ENCODE assay signal across 1 cellular context in the genomic region with DNA sequence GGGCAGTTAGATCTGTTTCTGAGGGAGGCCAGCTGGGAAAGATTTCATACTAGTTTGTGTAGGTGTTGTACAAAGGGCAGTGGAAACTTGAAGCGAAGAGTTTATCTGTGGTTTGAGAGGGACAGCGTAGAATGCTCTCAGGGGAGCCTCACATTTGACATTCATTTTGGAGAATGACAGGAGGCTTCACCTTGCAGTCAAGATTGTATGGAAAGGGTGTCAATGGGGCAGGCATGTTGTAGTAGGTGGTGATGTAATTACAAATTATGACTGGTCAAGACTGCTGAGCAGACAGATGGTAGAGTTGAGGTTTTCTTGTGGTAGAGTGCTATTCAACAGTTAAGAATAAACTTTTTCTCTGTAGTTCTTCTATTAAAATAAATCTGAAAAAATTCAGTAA.
TF ChIP-seq lines count a peak whose summit lies in the region.

No MANE protein-coding gene starts in this region.

TF ChIP-seq in SK-N-SH, 30 proteins besides CTCF, POLR2A, EP300 and RAD21 (continued from another document):
- TF ChIP-seq, protein P1, sequence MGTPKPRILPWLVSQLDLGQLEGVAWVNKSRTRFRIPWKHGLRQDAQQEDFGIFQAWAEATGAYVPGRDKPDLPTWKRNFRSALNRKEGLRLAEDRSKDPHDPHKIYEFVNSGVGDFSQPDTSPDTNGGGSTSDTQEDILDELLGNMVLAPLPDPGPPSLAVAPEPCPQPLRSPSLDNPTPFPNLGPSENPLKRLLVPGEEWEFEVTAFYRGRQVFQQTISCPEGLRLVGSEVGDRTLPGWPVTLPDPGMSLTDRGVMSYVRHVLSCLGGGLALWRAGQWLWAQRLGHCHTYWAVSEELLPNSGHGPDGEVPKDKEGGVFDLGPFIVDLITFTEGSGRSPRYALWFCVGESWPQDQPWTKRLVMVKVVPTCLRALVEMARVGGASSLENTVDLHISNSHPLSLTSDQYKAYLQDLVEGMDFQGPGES (IDR thresholded peaks at IDR 0.05; ENCODE audit: low read depth, low read length), result no peak
- TF ChIP-seq SMC3 (IDR thresholded peaks at IDR 0.05; ENCODE audit: low read depth, low read length) (no peak), MEF2A (IDR thresholded peaks at IDR 0.05; ENCODE audit: borderline replicate concordance, low read depth) (no peak), RFX5 (IDR thresholded peaks at IDR 0.05; ENCODE audit: low read length) (no peak), TEAD4 (IDR thresholded peaks at IDR 0.05; ENCODE audit: borderline replicate concordance, insufficient read depth) (no peak), FOXM1 (IDR thresholded peaks at IDR 0.05; ENCODE audit: low read depth) (no peak), CHD2 (IDR thresholded peaks at IDR 0.05; ENCODE audit: low read length, partially characterized antibody) (no peak), NRF1 (IDR thresholded peaks at IDR 0.05; ENCODE audit: low read depth, low read length) (no peak), POLR2AphosphoS5 (IDR thresholded peaks at IDR 0.05; ENCODE audit: low read depth, low read length) (no peak), JUND (IDR thresholded peaks at IDR 0.05) (no peak), GATA2 (CRISPR knock-in tag; IDR thresholded peaks at IDR 0.05) (no peak), SIN3A (IDR thresholded peaks at IDR 0.05; ENCODE audit: borderline replicate concordance, low read depth, low read length) (no peak)
- TF ChIP-seq, protein P2, sequence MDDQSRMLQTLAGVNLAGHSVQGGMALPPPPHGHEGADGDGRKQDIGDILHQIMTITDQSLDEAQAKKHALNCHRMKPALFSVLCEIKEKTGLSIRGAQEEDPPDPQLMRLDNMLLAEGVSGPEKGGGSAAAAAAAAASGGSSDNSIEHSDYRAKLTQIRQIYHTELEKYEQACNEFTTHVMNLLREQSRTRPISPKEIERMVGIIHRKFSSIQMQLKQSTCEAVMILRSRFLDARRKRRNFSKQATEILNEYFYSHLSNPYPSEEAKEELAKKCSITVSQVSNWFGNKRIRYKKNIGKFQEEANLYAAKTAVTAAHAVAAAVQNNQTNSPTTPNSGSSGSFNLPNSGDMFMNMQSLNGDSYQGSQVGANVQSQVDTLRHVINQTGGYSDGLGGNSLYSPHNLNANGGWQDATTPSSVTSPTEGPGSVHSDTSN (IDR thresholded peaks at IDR 0.05), result no peak
